In genomic region chr16:58392215-58393137, GRCh38 we compare ENCODE assay signal across 1 cellular context.
A peak's percentile ranks its signal among the peaks of the same experiment; 100 is the strongest.
TF ChIP-seq lines count a peak whose summit lies in the region.

TSS of gene GINS3 (plus strand) at chr16:58392471. CDS start at chr16:58392602, 131 bp downstream.

TF ChIP-seq in HepG2, 621 proteins besides CTCF, POLR2A, EP300 and RAD21 (continued from another document):
- TF ChIP-seq, protein P1, sequence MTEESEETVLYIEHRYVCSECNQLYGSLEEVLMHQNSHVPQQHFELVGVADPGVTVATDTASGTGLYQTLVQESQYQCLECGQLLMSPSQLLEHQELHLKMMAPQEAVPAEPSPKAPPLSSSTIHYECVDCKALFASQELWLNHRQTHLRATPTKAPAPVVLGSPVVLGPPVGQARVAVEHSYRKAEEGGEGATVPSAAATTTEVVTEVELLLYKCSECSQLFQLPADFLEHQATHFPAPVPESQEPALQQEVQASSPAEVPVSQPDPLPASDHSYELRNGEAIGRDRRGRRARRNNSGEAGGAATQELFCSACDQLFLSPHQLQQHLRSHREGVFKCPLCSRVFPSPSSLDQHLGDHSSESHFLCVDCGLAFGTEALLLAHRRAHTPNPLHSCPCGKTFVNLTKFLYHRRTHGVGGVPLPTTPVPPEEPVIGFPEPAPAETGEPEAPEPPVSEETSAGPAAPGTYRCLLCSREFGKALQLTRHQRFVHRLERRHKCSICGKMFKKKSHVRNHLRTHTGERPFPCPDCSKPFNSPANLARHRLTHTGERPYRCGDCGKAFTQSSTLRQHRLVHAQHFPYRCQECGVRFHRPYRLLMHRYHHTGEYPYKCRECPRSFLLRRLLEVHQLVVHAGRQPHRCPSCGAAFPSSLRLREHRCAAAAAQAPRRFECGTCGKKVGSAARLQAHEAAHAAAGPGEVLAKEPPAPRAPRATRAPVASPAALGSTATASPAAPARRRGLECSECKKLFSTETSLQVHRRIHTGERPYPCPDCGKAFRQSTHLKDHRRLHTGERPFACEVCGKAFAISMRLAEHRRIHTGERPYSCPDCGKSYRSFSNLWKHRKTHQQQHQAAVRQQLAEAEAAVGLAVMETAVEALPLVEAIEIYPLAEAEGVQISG (CRISPR knock-in tag; IDR thresholded peaks at IDR 0.05) = peak; percentile 93
- TF ChIP-seq CREB1 (IDR thresholded peaks at IDR 0.05) = peak; percentile 2; the same call in 1 of the 2 replicates
- TF ChIP-seq CREB1 (CRISPR knock-in tag; IDR thresholded peaks at IDR 0.05) = peak; percentile 94
- TF ChIP-seq SIN3A (IDR thresholded peaks at IDR 0.05; ENCODE audit: borderline replicate concordance, low read depth, low read length) = peak; percentile 82; the same call in 1 of the 2 replicates
- no peak for TF ChIP-seq ZNF577 (CRISPR knock-in tag; IDR thresholded peaks at IDR 0.05; ENCODE audit: borderline replicate concordance, low read depth)
- peak; percentile 98 for TF ChIP-seq ARHGAP35 (CRISPR knock-in tag; IDR thresholded peaks at IDR 0.05; ENCODE audit: borderline replicate concordance)
- no peak for TF ChIP-seq ZNF207 (IDR thresholded peaks at IDR 0.05; ENCODE audit: borderline replicate concordance)
- TF ChIP-seq, protein P2, sequence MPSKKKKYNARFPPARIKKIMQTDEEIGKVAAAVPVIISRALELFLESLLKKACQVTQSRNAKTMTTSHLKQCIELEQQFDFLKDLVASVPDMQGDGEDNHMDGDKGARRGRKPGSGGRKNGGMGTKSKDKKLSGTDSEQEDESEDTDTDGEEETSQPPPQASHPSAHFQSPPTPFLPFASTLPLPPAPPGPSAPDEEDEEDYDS (CRISPR knock-in tag; IDR thresholded peaks at IDR 0.05) = peak; percentile 28
- TF ChIP-seq FOXA3 (CRISPR knock-in tag; IDR thresholded peaks at IDR 0.05) = peak; percentile 70
- peak; percentile 2; the same call in 1 of the 2 replicates for TF ChIP-seq RARA (CRISPR knock-in tag; IDR thresholded peaks at IDR 0.05)
- no peak for TF ChIP-seq HMG20A (CRISPR knock-in tag; IDR thresholded peaks at IDR 0.05; ENCODE audit: borderline replicate concordance)
- TF ChIP-seq ZNF569 (CRISPR knock-in tag; IDR thresholded peaks at IDR 0.05; ENCODE audit: borderline replicate concordance) = 0 out of 2 replicates have a peak, but pooled peaks have one; percentile 90
- TF ChIP-seq, protein P3, sequence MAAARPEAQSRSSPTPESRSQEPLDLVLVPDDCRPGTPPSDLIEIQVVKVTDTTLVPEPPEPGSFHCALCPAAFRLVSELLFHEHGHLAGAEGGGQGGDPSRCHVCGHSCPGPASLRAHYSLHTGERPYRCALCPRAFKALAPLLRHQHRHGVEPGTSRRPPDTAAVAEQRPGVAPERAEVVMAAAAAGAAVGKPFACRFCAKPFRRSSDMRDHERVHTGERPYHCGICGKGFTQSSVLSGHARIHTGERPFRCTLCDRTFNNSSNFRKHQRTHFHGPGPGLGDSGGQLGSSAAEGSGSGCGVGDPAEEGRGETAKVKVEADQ (CRISPR knock-in tag; IDR thresholded peaks at IDR 0.05; ENCODE audit: borderline replicate concordance) = peak; percentile 78
- no peak for TF ChIP-seq PAF1 (CRISPR knock-in tag; IDR thresholded peaks at IDR 0.05)
- peak; percentile 96 for TF ChIP-seq KDM2A (CRISPR knock-in tag; IDR thresholded peaks at IDR 0.05; ENCODE audit: borderline replicate concordance, low read depth)
- peak; percentile 84 for TF ChIP-seq YY1 (IDR thresholded peaks at IDR 0.05; ENCODE audit: insufficient read depth, insufficient replicate concordance, low read depth, low read length)
- TF ChIP-seq PTBP1 (IDR thresholded peaks at IDR 0.05; ENCODE audit: low read depth, low read length, poor library complexity, severe bottlenecking) = no peak
- TF ChIP-seq SETDB1 (CRISPR knock-in tag; IDR thresholded peaks at IDR 0.05; ENCODE audit: borderline replicate concordance) = peak; percentile 88; the same call in 1 of the 2 replicates
- TF ChIP-seq SMARCE1 (IDR thresholded peaks at IDR 0.05; ENCODE audit: borderline replicate concordance) = no peak
- TF ChIP-seq ZSCAN25 (CRISPR knock-in tag; IDR thresholded peaks at IDR 0.05) = peak; percentile 75
- peak; percentile 72 for TF ChIP-seq U2AF1 (optimal IDR thresholded peaks at IDR 0.05; ENCODE audit: low read depth, low read length)
- TF ChIP-seq REXO4 (CRISPR knock-in tag; IDR thresholded peaks at IDR 0.05; ENCODE audit: borderline replicate concordance) = peak; percentile 83; the same call in 1 of the 2 replicates
- TF ChIP-seq KLF6 (CRISPR knock-in tag; IDR thresholded peaks at IDR 0.05) = 0 out of 2 replicates have a peak, but pooled peaks have one; percentile 73
- peak; percentile 18; the same call in 1 of the 2 replicates for TF ChIP-seq NFYB (CRISPR knock-in tag; IDR thresholded peaks at IDR 0.05)
- TF ChIP-seq KAT7 (CRISPR knock-in tag; IDR thresholded peaks at IDR 0.05; ENCODE audit: borderline replicate concordance) = peak; percentile 97
- peak; percentile 23; the same call in 1 of the 2 replicates for TF ChIP-seq ZNF503 (CRISPR knock-in tag; IDR thresholded peaks at IDR 0.05)
- TF ChIP-seq JUNB (CRISPR knock-in tag; IDR thresholded peaks at IDR 0.05; ENCODE audit: borderline replicate concordance) = peak; percentile 84; the same call in 1 of the 2 replicates
- peak; percentile 39; the same call in 1 of the 2 replicates for TF ChIP-seq FOXJ3 (CRISPR knock-in tag; IDR thresholded peaks at IDR 0.05; ENCODE audit: borderline replicate concordance)
- TF ChIP-seq PRDM10 (CRISPR knock-in tag; IDR thresholded peaks at IDR 0.05; ENCODE audit: low read depth) = peak; percentile 42; the same call in 1 of the 2 replicates
- TF ChIP-seq SRSF1 (optimal IDR thresholded peaks at IDR 0.05; ENCODE audit: low read depth, low read length) = peak; percentile 86
- TF ChIP-seq, protein P4, sequence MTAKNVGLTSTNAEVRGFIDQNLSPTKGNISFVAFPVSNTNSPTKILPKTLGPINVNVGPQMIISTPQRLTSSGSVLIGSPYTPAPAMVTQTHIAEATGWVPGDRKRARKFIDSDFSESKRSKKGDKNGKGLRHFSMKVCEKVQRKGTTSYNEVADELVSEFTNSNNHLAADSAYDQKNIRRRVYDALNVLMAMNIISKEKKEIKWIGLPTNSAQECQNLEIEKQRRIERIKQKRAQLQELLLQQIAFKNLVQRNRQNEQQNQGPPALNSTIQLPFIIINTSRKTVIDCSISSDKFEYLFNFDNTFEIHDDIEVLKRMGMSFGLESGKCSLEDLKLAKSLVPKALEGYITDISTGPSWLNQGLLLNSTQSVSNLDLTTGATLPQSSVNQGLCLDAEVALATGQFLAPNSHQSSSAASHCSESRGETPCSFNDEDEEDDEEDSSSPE (CRISPR knock-in tag; IDR thresholded peaks at IDR 0.05) = peak; percentile 100
- TF ChIP-seq ZNF775 (CRISPR knock-in tag; IDR thresholded peaks at IDR 0.05; ENCODE audit: borderline replicate concordance) = peak; percentile 73; the same call in 1 of the 2 replicates
- TF ChIP-seq, protein P5, sequence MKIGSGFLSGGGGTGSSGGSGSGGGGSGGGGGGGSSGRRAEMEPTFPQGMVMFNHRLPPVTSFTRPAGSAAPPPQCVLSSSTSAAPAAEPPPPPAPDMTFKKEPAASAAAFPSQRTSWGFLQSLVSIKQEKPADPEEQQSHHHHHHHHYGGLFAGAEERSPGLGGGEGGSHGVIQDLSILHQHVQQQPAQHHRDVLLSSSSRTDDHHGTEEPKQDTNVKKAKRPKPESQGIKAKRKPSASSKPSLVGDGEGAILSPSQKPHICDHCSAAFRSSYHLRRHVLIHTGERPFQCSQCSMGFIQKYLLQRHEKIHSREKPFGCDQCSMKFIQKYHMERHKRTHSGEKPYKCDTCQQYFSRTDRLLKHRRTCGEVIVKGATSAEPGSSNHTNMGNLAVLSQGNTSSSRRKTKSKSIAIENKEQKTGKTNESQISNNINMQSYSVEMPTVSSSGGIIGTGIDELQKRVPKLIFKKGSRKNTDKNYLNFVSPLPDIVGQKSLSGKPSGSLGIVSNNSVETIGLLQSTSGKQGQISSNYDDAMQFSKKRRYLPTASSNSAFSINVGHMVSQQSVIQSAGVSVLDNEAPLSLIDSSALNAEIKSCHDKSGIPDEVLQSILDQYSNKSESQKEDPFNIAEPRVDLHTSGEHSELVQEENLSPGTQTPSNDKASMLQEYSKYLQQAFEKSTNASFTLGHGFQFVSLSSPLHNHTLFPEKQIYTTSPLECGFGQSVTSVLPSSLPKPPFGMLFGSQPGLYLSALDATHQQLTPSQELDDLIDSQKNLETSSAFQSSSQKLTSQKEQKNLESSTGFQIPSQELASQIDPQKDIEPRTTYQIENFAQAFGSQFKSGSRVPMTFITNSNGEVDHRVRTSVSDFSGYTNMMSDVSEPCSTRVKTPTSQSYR (CRISPR knock-in tag; IDR thresholded peaks at IDR 0.05; ENCODE audit: borderline replicate concordance) = peak; percentile 72
- TF ChIP-seq ZNF564 (CRISPR knock-in tag; IDR thresholded peaks at IDR 0.05) = peak; percentile 84; the same call in 1 of the 2 replicates
- peak; percentile 79 for TF ChIP-seq RBAK (CRISPR knock-in tag; IDR thresholded peaks at IDR 0.05)
- peak; percentile 56; the same call in 1 of the 2 replicates for TF ChIP-seq PCBP1 (IDR thresholded peaks at IDR 0.05; ENCODE audit: borderline replicate concordance, low read depth, low read length)
- TF ChIP-seq ZNF235 (CRISPR knock-in tag; IDR thresholded peaks at IDR 0.05; ENCODE audit: borderline replicate concordance) = 0 out of 2 replicates have a peak, but pooled peaks have one; percentile 76
- TF ChIP-seq TOE1 (CRISPR knock-in tag; IDR thresholded peaks at IDR 0.05) = 0 out of 2 replicates have a peak, but pooled peaks have one; percentile 87
- peak; percentile 78; the same call in 1 of the 2 replicates for TF ChIP-seq ZNF12 (CRISPR knock-in tag; IDR thresholded peaks at IDR 0.05)
